14 cellular contexts compared by ENCODE assay signal in genomic region chr20:37575884-37576283, GRCh38. TPM values are rescaled to one million over a fixed set of nuclear protein-coding genes. Genes with fewer than 3 reads are reported as not detected.
DNase-seq lines count a peak whose midpoint lies in the region; ATAC-seq and TF ChIP-seq lines count a peak whose summit lies in the region.
"Had no signal": no experiment of that assay in that cellular context is flagged by ENCODE, and none has a peak within 500 bp of the region (broad histone marks: within the 10 kb centered on the region; RNA-seq: fewer than 3 reads in every experiment).

No MANE protein-coding gene starts in this region.

- no peaks in the 10 kb centered on the region for H3K79me2 ChIP-seq in GM23338 (replicated peaks; ENCODE audit: insufficient read depth)

- H3K36me3 ChIP-seq in GM23338 (ENCODE audit: insufficient read depth) (no peaks in the 10 kb centered on the region), Panc1 (ENCODE audit: control insufficient read depth, insufficient read depth, low read length) (no peaks in the 10 kb centered on the region)
- H3K36me3 ChIP-seq in effector memory CD4-positive, alpha-beta T cell (ENCODE audit: control insufficient read depth, insufficient read depth, low read length), result no peaks in the 10 kb centered on the region

- H3K4me2 ChIP-seq in GM23338, result no peak overlapping the region; the same call in 1 of the 2 replicates

- no peaks in the 10 kb centered on the region for H3F3A ChIP-seq in GM23338 (replicated peaks; ENCODE audit: low read depth)

- H3K36me3 Mint-ChIP-seq in GM23338 (ENCODE audit: low read depth), result no peaks in the 10 kb centered on the region
- no peaks in the 10 kb centered on the region for H3K36me3 Mint-ChIP-seq in activated CD4-positive, alpha-beta T cell treated with anti-CD3 and anti-CD28 coated beads for 36 hours (ENCODE audit: low read depth)

- in situ Hi-C loops in Panc1 (cut with HindIII; ENCODE audit: low pct_unique_long_range_greater_than_20kb, low sequenced_read_pairs), result no loop called here

- H3K4me1 ChIP-seq in GM23338 (ENCODE audit: insufficient read depth) (peaks cover 4% of the 10 kb centered on the region; the same call in 1 of the 2 replicates), Panc1 (ENCODE audit: control insufficient read depth, insufficient read depth, low read length) (no peaks in the 10 kb centered on the region)
- no peaks in the 10 kb centered on the region for H3K4me1 ChIP-seq in effector memory CD4-positive, alpha-beta T cell (ENCODE audit: control insufficient read depth, insufficient read depth, low read length, poor library complexity, severe bottlenecking)

- H3K4me3 Mint-ChIP-seq in GM23338, result no peak overlapping the region
- no peak overlapping the region for H3K4me3 Mint-ChIP-seq in activated CD4-positive, alpha-beta T cell treated with anti-CD3 and anti-CD28 coated beads for 36 hours
- H3K4me3 Mint-ChIP-seq: activated naive CD4-positive, alpha-beta T cell treated with anti-CD3 and anti-CD28 coated beads for 36 hours; effector memory CD8-positive, alpha-beta T cell; T-helper 2 cell treated with Interferon-gamma antibody and Interleukin-4, amounts not matched to agents 5 μg/mL and 100 μg/mL, for 36 hours had no signal

- intact Hi-C loops in Panc1 (cut with micrococcal nuclease; ENCODE audit: unreplicated experiment), result no loop called here
- intact Hi-C loops in activated CD4-positive, alpha-beta T cell treated with anti-CD3 and anti-CD28 coated beads for 36 hours (cut with DNase I, micrococcal nuclease), result no loop called here

- no TSS peak for BruUV-seq in Panc1 (replicated peaks; lab: Mats Ljungman, UMichigan)

- CTCF ChIA-PET in Panc1 (lab: Charles Lee), result no interaction called here
- CTCF ChIA-PET in activated CD4-positive, alpha-beta T cell treated with anti-CD3 and anti-CD28 coated beads for 36 hours (lab: Charles Lee), result interaction anchor here (0.7 kb wide), 1 partner anchor 892 kb away, joined by 3 read pairs; no protein-coding TSS in a partner anchor

- H4K20me1 ChIP-seq in GM23338 (replicated peaks; ENCODE audit: insufficient read depth), result no peaks in the 10 kb centered on the region

- peaks cover 5% of the 10 kb centered on the region for H3K27me3 Mint-ChIP-seq in GM23338 (ENCODE audit: insufficient read depth, low read depth, poor library complexity)
- H3K27me3 Mint-ChIP-seq in activated CD4-positive, alpha-beta T cell treated with anti-CD3 and anti-CD28 coated beads for 36 hours, result peaks cover 22% of the 10 kb centered on the region

- TF ChIP-seq CTCF in GM23338 (conservative IDR thresholded peaks at IDR 0.05; ENCODE audit: low read depth in 2 of 2) (peak in 1 of 2 experiments; percentile 43; a peak in 2 of 4 replicates), Panc1 (IDR thresholded peaks at IDR 0.05) (no peak)

- H3K27ac ChIP-seq in GM23338 (ENCODE audit: low read depth) (no peak overlapping the region), Panc1 (ENCODE audit: low read length) (no peak overlapping the region)
- H3K27ac ChIP-seq in effector memory CD4-positive, alpha-beta T cell (ENCODE audit: insufficient read depth, low read length, poor library complexity, severe bottlenecking), result no peak overlapping the region

- H3K9me3 ChIP-seq in Panc1 (ENCODE audit: control insufficient read depth, insufficient read depth, low read depth, low read length), result no peaks in the 10 kb centered on the region
- H3K9me3 ChIP-seq in effector memory CD4-positive, alpha-beta T cell (ENCODE audit: control insufficient read depth, low read length), result no peaks in the 10 kb centered on the region

- H3K27me3 ChIP-seq in GM23338 (ENCODE audit: insufficient read depth) (no peaks in the 10 kb centered on the region), Panc1 (ENCODE audit: control insufficient read depth, insufficient read depth, low read length) (peaks cover under 1% of the 10 kb centered on the region; the same call in 1 of the 2 replicates)
- peaks cover 3% of the 10 kb centered on the region for H3K27me3 ChIP-seq in effector memory CD4-positive, alpha-beta T cell (replicated peaks; ENCODE audit: control insufficient read depth, insufficient read depth, low read length, poor library complexity, severe bottlenecking)

- H3K4me1 Mint-ChIP-seq in GM23338, result peaks cover 16% of the 10 kb centered on the region
- H3K4me1 Mint-ChIP-seq in activated CD4-positive, alpha-beta T cell treated with anti-CD3 and anti-CD28 coated beads for 36 hours, result no peaks in the 10 kb centered on the region

- DNase-seq in CMK (ENCODE audit: low read depth) (peak; percentile 7), GM23338 (ENCODE audit: low spot score) (peak; percentile 72), Panc1 (ENCODE audit: low read depth, low spot score) (no peak), iPS DF 4.7 (ENCODE audit: extremely low read depth, low spot score) (peak; percentile 25)
- DNase-seq in effector memory CD4-positive, alpha-beta T cell, result no peak
- DNase-seq in activated CD4-positive, alpha-beta T cell treated with anti-CD3 and anti-CD28 coated beads for 36 hours, result no peak
- DNase-seq: activated naive CD4-positive, alpha-beta T cell treated with anti-CD3 and anti-CD28 coated beads for 36 hours; effector memory CD8-positive, alpha-beta T cell; foreskin melanocyte; NCI-H2107 had no signal

- H3K4me3 ChIP-seq in GM23338 (no peak overlapping the region), Panc1 (ENCODE audit: low read depth in 2 of 2, low read length in 2 of 2) (no peak overlapping the region)
- no peak overlapping the region for H3K4me3 ChIP-seq in effector memory CD4-positive, alpha-beta T cell (ENCODE audit: insufficient read depth, low read depth, low read length, poor library complexity, severe bottlenecking)

- ATAC-seq in GM23338 (peak; percentile 87), Panc1 (0 out of 2 replicates have a peak, but pooled peaks have one; percentile 40), GM18498 (IDR thresholded peaks at IDR 0.05; ENCODE audit: unreplicated experiment) (no peak), GM19463 (IDR thresholded peaks at IDR 0.05; ENCODE audit: unreplicated experiment) (no peak)
- no peak for ATAC-seq in activated CD4-positive, alpha-beta T cell treated with anti-CD3 and anti-CD28 coated beads for 36 hours
- ATAC-seq: effector memory CD8-positive, alpha-beta T cell had no signal

- peak overlapping the region; percentile 72; the same call in 1 of the 2 replicates for H2AFZ ChIP-seq in GM23338

- H3K27ac Mint-ChIP-seq in GM23338, result no peak overlapping the region
- no peak overlapping the region for H3K27ac Mint-ChIP-seq in activated CD4-positive, alpha-beta T cell treated with anti-CD3 and anti-CD28 coated beads for 36 hours
- H3K27ac Mint-ChIP-seq: activated naive CD4-positive, alpha-beta T cell treated with anti-CD3 and anti-CD28 coated beads for 36 hours; effector memory CD8-positive, alpha-beta T cell; T-helper 2 cell treated with Interferon-gamma antibody and Interleukin-4, amounts not matched to agents 5 μg/mL and 100 μg/mL, for 36 hours had no signal

- H3K9me3 Mint-ChIP-seq in GM23338, result no peaks in the 10 kb centered on the region
- no peaks in the 10 kb centered on the region for H3K9me3 Mint-ChIP-seq in activated CD4-positive, alpha-beta T cell treated with anti-CD3 and anti-CD28 coated beads for 36 hours (ENCODE audit: low read depth)
- H3K9me3 Mint-ChIP-seq: activated naive CD4-positive, alpha-beta T cell treated with anti-CD3 and anti-CD28 coated beads for 36 hours; effector memory CD8-positive, alpha-beta T cell; T-helper 2 cell treated with Interferon-gamma antibody and Interleukin-4, amounts not matched to agents 5 μg/mL and 100 μg/mL, for 36 hours had no signal

- no peaks in the 10 kb centered on the region for H3K9me2 ChIP-seq in GM23338 (ENCODE audit: insufficient read depth)

- POLR2A ChIA-PET in Panc1 (lab: Charles Lee), result no interaction called here
- POLR2A ChIA-PET in activated CD4-positive, alpha-beta T cell treated with anti-CD3 and anti-CD28 coated beads for 36 hours (lab: Charles Lee), result no interaction called here

TF ChIP-seq in GM23338, 12 proteins besides CTCF, POLR2A, EP300 and RAD21 (continues in another document):
- TF ChIP-seq NANOG (IDR thresholded peaks at IDR 0.05; ENCODE audit: borderline replicate concordance) (no peak), STAT1 (IDR thresholded peaks at IDR 0.05; ENCODE audit: unreplicated experiment) (no peak), CREB1 (CRISPR knock-in tag; IDR thresholded peaks at IDR 0.05; ENCODE audit: low read depth) (no peak)

RNA-seq across cellular contexts. Expression of gene BLCAP, which starts 48.2 kb away (rescaled TPM):
- 63.5 and 64.8 TPM in 2 replicates for total RNA-seq in GM23338 (2014; rRNA removed; shearing (Covaris generic))
- polyA plus RNA-seq in GM23338 (2016; fragmentation: Nextera tagmentation; extraction: Ambion mirVana), result 58.9 and 62.2 TPM in 2 replicates
- total RNA-seq in Panc1 (2021; ENCODE audit: unreplicated experiment), result 50.1 TPM
- polyA plus RNA-seq in Panc1 (2012; ENCODE audit: insufficient read length), result 42.8 TPM
- 10 to 100 TPM; 17.7 to 18.6 TPM for total RNA-seq in activated CD4-positive, alpha-beta T cell treated with anti-CD3 and anti-CD28 coated beads for 36 hours

RNA-seq across cellular contexts. Expression of gene NNAT, which starts 54.8 kb away (rescaled TPM):
- 1.6 and 4.3 TPM in 2 replicates for total RNA-seq in GM23338 (2014; rRNA removed; shearing (Covaris generic))
- 2.8 and 4.9 TPM in 2 replicates for polyA plus RNA-seq in GM23338 (2016; fragmentation: Nextera tagmentation; extraction: Ambion mirVana)
- not detected for total RNA-seq in Panc1 (2021; ENCODE audit: unreplicated experiment)
- polyA plus RNA-seq in Panc1 (2012; ENCODE audit: insufficient read length), result not detected
- under 1 TPM; 0.42 to 0.91 TPM for total RNA-seq in activated CD4-positive, alpha-beta T cell treated with anti-CD3 and anti-CD28 coated beads for 36 hours
- total RNA-seq: Daoy had no signal

Comparison
In these comparisons a context has a peak if more than half of its experiments do, and no peak if none do; other contexts are left out.
1. DNase-seq: peak in CMK (single experiment), GM23338 (single experiment) and iPS DF 4.7 (single experiment); none in Panc1 (single experiment), effector memory CD4-positive, alpha-beta T cell (0 of 3) and activated CD4-positive, alpha-beta T cell treated with anti-CD3 and anti-CD28 coated beads for 36 hours (single experiment).
2. ATAC-seq: peak in GM23338 (single experiment) and Panc1 (single experiment); none in GM18498 (single experiment), GM19463 (single experiment) and activated CD4-positive, alpha-beta T cell treated with anti-CD3 and anti-CD28 coated beads for 36 hours (single experiment).